7 cellular contexts compared by ENCODE assay signal in genomic region chr6:91057689-91058088, GRCh38.
"Had no signal": no experiment of that assay in that cellular context is flagged by ENCODE, and none has a peak within 500 bp of the region (broad histone marks: within the 10 kb centered on the region; RNA-seq: fewer than 3 reads in every experiment).

No MANE protein-coding gene starts in this region.

- DNase-seq: GDM1, GF-D8 had no signal

- ATAC-seq: GM12878 had no signal

- FAIRE-seq: GM12878, GM12891, GM12892, GM18507, GM19239 had no signal

- H3K4me3 ChIP-seq: GM12878 had no signal
